In genomic region chr11:94638902-94639373, GRCh38 we compare ENCODE assay signal across 9 cellular contexts.
DNase-seq lines count a peak whose midpoint lies in the region; ATAC-seq lines count a peak whose summit lies in the region.
"Had no signal": no experiment of that assay in that cellular context is flagged by ENCODE, and none has a peak within 500 bp of the region (broad histone marks: within the 10 kb centered on the region; RNA-seq: fewer than 3 reads in every experiment).

No MANE protein-coding gene starts in this region.

- peak overlapping the region; percentile 13 for H3K27ac Mint-ChIP-seq in T-helper 2 cell treated with Interferon-gamma antibody and Interleukin-4, amounts not matched to agents 5 μg/mL and 100 μg/mL, for 36 hours
- H3K27ac Mint-ChIP-seq in effector memory CD8-positive, alpha-beta T cell = no peak overlapping the region

- no peaks in the 10 kb centered on the region for H3K9me3 Mint-ChIP-seq in T-helper 2 cell treated with Interferon-gamma antibody and Interleukin-4, amounts not matched to agents 5 μg/mL and 100 μg/mL, for 36 hours
- no peaks in the 10 kb centered on the region for H3K9me3 Mint-ChIP-seq in effector memory CD8-positive, alpha-beta T cell

- H3K4me1 Mint-ChIP-seq in T-helper 2 cell treated with Interferon-gamma antibody and Interleukin-4, amounts not matched to agents 5 μg/mL and 100 μg/mL, for 36 hours (ENCODE audit: low read depth) = peaks cover 7% of the 10 kb centered on the region
- H3K4me1 Mint-ChIP-seq in effector memory CD8-positive, alpha-beta T cell (ENCODE audit: low read depth in 2 of 2) = no peaks in the 10 kb centered on the region

- H3K4me3 Mint-ChIP-seq in T-helper 2 cell treated with Interferon-gamma antibody and Interleukin-4, amounts not matched to agents 5 μg/mL and 100 μg/mL, for 36 hours = no peak overlapping the region
- H3K4me3 Mint-ChIP-seq in effector memory CD8-positive, alpha-beta T cell = peak overlapping the region in 1 of 2 donors; percentile 30

- DNase-seq in T-helper 2 cell treated with Interferon-gamma antibody and Interleukin-4, amounts not matched to agents 5 μg/mL and 100 μg/mL, for 36 hours (ENCODE audit: low spot score) = no peak
- no peak for DNase-seq in T-helper 2 cell
- DNase-seq in adipocyte (ENCODE audit: low read depth) = peak; percentile 69
- DNase-seq in iris pigment epithelial cell (ENCODE audit: low read depth) = peak; percentile 82
- DNase-seq in effector memory CD8-positive, alpha-beta T cell = no peak
- DNase-seq in stimulated activated CD4-positive, alpha-beta T cell treated with anti-CD3 and anti-CD28 coated beads, Interleukin-4, amount 100 ng/mL, for 24 hours = no peak
- DNase-seq in NK-92 treated with Interleukin-12 subunit alpha and Interleukin-12 subunit beta, amount 100 ng/mL, for 24 hours (lab: John Stamatoyannopoulos, UW) = no peak
- DNase-seq: SHP77 had no signal

- H3K4me3 ChIP-seq in adipocyte (ENCODE audit: low read length) (peak overlapping the region; percentile 62), thymus (ENCODE audit: low read length) (no peak overlapping the region)

- WGBS in thymus = 90% methylated on average over 4 of the region's 4 CpGs

- peak overlapping the region; percentile 58 for H3K9ac ChIP-seq in adipocyte (ENCODE audit: low read length)

- no peaks in the 10 kb centered on the region for H3K36me3 Mint-ChIP-seq in T-helper 2 cell treated with Interferon-gamma antibody and Interleukin-4, amounts not matched to agents 5 μg/mL and 100 μg/mL, for 36 hours (ENCODE audit: low read depth)
- H3K36me3 Mint-ChIP-seq in effector memory CD8-positive, alpha-beta T cell (ENCODE audit: insufficient read depth) = no peaks in the 10 kb centered on the region

- H3K27me3 ChIP-seq in adipocyte (replicated peaks; ENCODE audit: control insufficient read depth, insufficient read depth, low read length) (no peaks in the 10 kb centered on the region), thymus (ENCODE audit: control insufficient read depth, insufficient read depth) (no peaks in the 10 kb centered on the region)

- ATAC-seq in effector memory CD8-positive, alpha-beta T cell (replicated peaks) = no peak

- H3K36me3 ChIP-seq in adipocyte (ENCODE audit: control insufficient read depth, insufficient read depth, low read length, severe bottlenecking) (no peaks in the 10 kb centered on the region), thymus (ENCODE audit: control insufficient read depth, insufficient read depth) (no peaks in the 10 kb centered on the region)

- no peaks in the 10 kb centered on the region for H3K9me3 ChIP-seq in adipocyte (ENCODE audit: control insufficient read depth, low read length)
- no peaks in the 10 kb centered on the region for H3K9me3 ChIP-seq in thymus (ENCODE audit: control insufficient read depth)

- peak overlapping the region; percentile 53 for H3K27ac ChIP-seq in thymus (ENCODE audit: low read depth)

- peaks cover 14% of the 10 kb centered on the region for H3K4me1 ChIP-seq in adipocyte (ENCODE audit: control insufficient read depth, insufficient read depth, low read length)
- no peaks in the 10 kb centered on the region for H3K4me1 ChIP-seq in thymus (ENCODE audit: control insufficient read depth, insufficient read depth, low read length)

- no peaks in the 10 kb centered on the region for H3K27me3 Mint-ChIP-seq in T-helper 2 cell treated with Interferon-gamma antibody and Interleukin-4, amounts not matched to agents 5 μg/mL and 100 μg/mL, for 36 hours (ENCODE audit: low read depth)
- peaks cover 6 to 16% of the 10 kb centered on the region in 2 donors for H3K27me3 Mint-ChIP-seq in effector memory CD8-positive, alpha-beta T cell

Comparison
In these comparisons a context has a peak if more than half of its experiments do, and no peak if none do; other contexts are left out.
1. DNase-seq: peak in adipocyte (single experiment) and iris pigment epithelial cell (single experiment); none in T-helper 2 cell treated with Interferon-gamma antibody and Interleukin-4, amounts not matched to agents 5 μg/mL and 100 μg/mL, for 36 hours (single experiment), T-helper 2 cell (0 of 5), effector memory CD8-positive, alpha-beta T cell (0 of 3), stimulated activated CD4-positive, alpha-beta T cell treated with anti-CD3 and anti-CD28 coated beads, Interleukin-4, amount 100 ng/mL, for 24 hours (single experiment) and NK-92 treated with Interleukin-12 subunit alpha and Interleukin-12 subunit beta, amount 100 ng/mL, for 24 hours (single experiment).